ENCODE assay signal across 9 cellular contexts in the genomic region with DNA sequence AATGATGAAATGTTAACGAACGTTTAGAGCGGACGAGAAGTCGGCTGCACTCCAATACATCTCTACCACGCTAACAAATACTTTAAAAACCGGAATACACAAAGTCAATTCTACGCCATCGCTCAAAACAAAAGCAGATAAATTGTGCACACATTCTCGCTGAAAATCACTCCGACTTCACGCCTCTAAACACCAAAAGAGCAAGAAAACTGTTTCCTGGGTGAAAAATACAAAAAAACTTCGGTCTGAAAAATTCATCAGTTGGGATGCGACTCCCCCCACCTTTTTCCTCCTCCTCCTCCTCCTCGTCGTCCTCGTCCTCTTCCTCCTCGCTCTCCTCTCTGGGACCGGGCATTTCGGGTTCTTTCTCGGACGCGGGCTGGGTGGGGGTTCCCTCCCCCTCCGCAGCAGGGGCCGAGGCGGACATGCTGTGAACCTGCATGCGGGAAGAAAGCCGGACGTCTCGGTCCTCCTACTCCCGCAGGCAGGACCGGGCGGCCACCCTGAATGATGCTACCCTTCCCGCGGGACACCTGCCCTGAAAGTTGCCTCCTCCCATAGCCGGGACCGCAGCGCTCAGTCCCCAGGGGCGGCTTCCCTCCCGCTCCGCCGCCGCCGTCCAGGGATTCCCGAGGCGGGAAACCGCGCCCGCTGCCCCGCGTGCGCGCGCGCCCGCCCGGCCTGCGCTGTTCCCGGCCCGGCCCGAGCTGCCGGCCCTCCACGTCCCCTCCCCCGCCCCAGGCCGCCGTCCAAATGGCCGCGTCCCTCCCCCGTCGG. TPM values are rescaled to one million over a fixed set of nuclear protein-coding genes. Genes with fewer than 3 reads are reported as not detected.
DNase-seq lines count a peak whose midpoint lies in the region; ATAC-seq, FAIRE-seq and TF ChIP-seq lines count a peak whose summit lies in the region.
"Had no signal": no experiment of that assay in that cellular context is flagged by ENCODE, and none has a peak within 500 bp of the region (broad histone marks: within the 10 kb centered on the region; RNA-seq: fewer than 3 reads in every experiment).

No MANE protein-coding gene starts in this region.

- dilution Hi-C loops in endothelial cell of umbilical vein (cut with MboI; ENCODE audit: extremely low pct_ligation_motif_present, low sequenced_read_pairs), result no loop called here

- peak overlapping the region; percentile 93 for H3K27ac Mint-ChIP-seq in GM23338
- H3K27ac Mint-ChIP-seq in activated CD4-positive, alpha-beta memory T cell treated with anti-CD3 and anti-CD28 coated beads, Interleukin-2, amount 10 ng/mL, durations not matched to agents 7 days and 5 days, result peak overlapping the region; percentile 94

- peaks cover 7% of the 10 kb centered on the region; the same call in 1 of the 2 replicates for H3K27me3 ChIP-seq in GM23338 (ENCODE audit: insufficient read depth)
- peaks cover 6 to 8% of the 10 kb centered on the region in 2 experiments for H3K27me3 ChIP-seq in endothelial cell of umbilical vein (ENCODE audit: control insufficient read depth in 2 of 2, insufficient read depth in 2 of 2, low read length in 2 of 2)

- H3K27me3 Mint-ChIP-seq in GM23338 (ENCODE audit: insufficient read depth, low read depth, poor library complexity), result peaks cover 11% of the 10 kb centered on the region
- no peaks in the 10 kb centered on the region for H3K27me3 Mint-ChIP-seq in activated CD4-positive, alpha-beta memory T cell treated with anti-CD3 and anti-CD28 coated beads, Interleukin-2, amount 10 ng/mL, durations not matched to agents 7 days and 5 days

- POLR2A ChIA-PET in activated CD4-positive, alpha-beta memory T cell treated with anti-CD3 and anti-CD28 coated beads, Interleukin-2, amount 10 ng/mL, durations not matched to agents 7 days and 5 days (lab: Charles Lee), result interaction anchor here (0.9 to 2.3 kb wide), 7 partner anchors 9 to 119 kb away, joined by 3 to 7 read pairs (median 4); partner anchors contain the start of genes KDM1B and TPMT
- POLR2A ChIA-PET in endothelial cell of umbilical vein (lab: Charles Lee), result interaction anchor here (0.6 kb wide), 1 partner anchor 63 kb away, joined by 4 read pairs; no protein-coding TSS in a partner anchor

- H3K4me1 Mint-ChIP-seq in GM23338, result peaks cover 35% of the 10 kb centered on the region
- peaks cover 48% of the 10 kb centered on the region for H3K4me1 Mint-ChIP-seq in activated CD4-positive, alpha-beta memory T cell treated with anti-CD3 and anti-CD28 coated beads, Interleukin-2, amount 10 ng/mL, durations not matched to agents 7 days and 5 days

- peaks cover 14% of the 10 kb centered on the region for H3K9me3 Mint-ChIP-seq in GM23338
- peaks cover 3% of the 10 kb centered on the region for H3K9me3 Mint-ChIP-seq in activated CD4-positive, alpha-beta memory T cell treated with anti-CD3 and anti-CD28 coated beads, Interleukin-2, amount 10 ng/mL, durations not matched to agents 7 days and 5 days

- H3K9me3 ChIP-seq in endothelial cell of umbilical vein (replicated peaks; ENCODE audit: control insufficient read depth, insufficient read depth, low read length), result no peaks in the 10 kb centered on the region

- TF ChIP-seq CTCF in GM23338 (conservative IDR thresholded peaks at IDR 0.05; ENCODE audit: low read depth in 2 of 2), result no peak
- TF ChIP-seq CTCF in endothelial cell of umbilical vein (IDR thresholded peaks at IDR 0.05; ENCODE audit: extremely low read depth in 1 of 2, insufficient read depth in 1 of 2, low read depth in 1 of 2, low read length in 2 of 2), result no peak

- no TSS peak for BruUV-seq in endothelial cell of umbilical vein (replicated peaks; lab: Mats Ljungman, UMichigan)

- H3K36me3 ChIP-seq in GM23338 (ENCODE audit: insufficient read depth), result peaks cover 2% of the 10 kb centered on the region; the same call in 1 of the 2 replicates
- H3K36me3 ChIP-seq in endothelial cell of umbilical vein (ENCODE audit: control insufficient read depth in 2 of 2, extremely low read depth in 1 of 2, insufficient read depth in 2 of 2, low read length in 2 of 2), result peaks cover 0 to 2% of the 10 kb centered on the region in 2 experiments

- no peaks in the 10 kb centered on the region for H3K9me1 ChIP-seq in endothelial cell of umbilical vein (replicated peaks; ENCODE audit: control insufficient read depth, extremely low read depth, insufficient read depth, low read length)

- DNase-seq in DMS 273 (lab: John Stamatoyannopoulos, UW; ENCODE audit: unreplicated experiment) (peak; percentile 87), DMS 273 treated with DMSO at 0.1 percent for 48 hours (lab: John Stamatoyannopoulos, UW) (no peak), GM23338 (ENCODE audit: low spot score) (peak; percentile 64), LoVo (ENCODE audit: low spot score) (peak; percentile 46), endothelial cell of umbilical vein (ENCODE audit: low read depth, low spot score) (peak; percentile 73), mesenteric fat pad (ENCODE audit: low spot score) (peak; percentile 91), stromal cell of bone marrow (ENCODE audit: low read depth) (peak; percentile 37)
- peak; percentile 48 for DNase-seq in activated CD4-positive, alpha-beta memory T cell treated with anti-CD3 and anti-CD28 coated beads, Interleukin-2, amount 10 ng/mL, durations not matched to agents 7 days and 5 days

- FAIRE-seq in endothelial cell of umbilical vein (lab: Jason Lieb, UNC), result peak; percentile 26
- FAIRE-seq: A204.1 had no signal

- no peak for TF ChIP-seq POLR2A in endothelial cell of umbilical vein (IDR thresholded peaks at IDR 0.05; ENCODE audit: low read depth, low read length)

- H3K9ac ChIP-seq in endothelial cell of umbilical vein (replicated peaks; ENCODE audit: extremely low read depth, insufficient read depth, low read length), result peak overlapping the region; percentile 90

- H2AFZ ChIP-seq in GM23338 (no peak overlapping the region), endothelial cell of umbilical vein (ENCODE audit: low read depth, low read length) (peak overlapping the region; percentile 80)

- H3K4me3 ChIP-seq in GM23338 (peak overlapping the region; percentile 97), endothelial cell of umbilical vein (replicated peaks in 1 of 3; ENCODE audit: insufficient read depth in 1 of 3, low read depth in 1 of 3, low read length in 3 of 3) (peak overlapping the region; percentile 63 to 94 (median 90))

- intact Hi-C loops in endothelial cell of umbilical vein (cut with micrococcal nuclease), result loop anchor here (1.0 to 5.0 kb wide), 6 partner anchors 61 to 276 kb away; partner anchors contain the start of genes KDM1B, KIF13A, RNF144B and TPMT

- H3K4me1 ChIP-seq in GM23338 (ENCODE audit: insufficient read depth) (peaks cover 37% of the 10 kb centered on the region), endothelial cell of umbilical vein (ENCODE audit: control insufficient read depth, extremely low read depth, insufficient read depth, low read length) (peaks cover 32% of the 10 kb centered on the region)

- H3K27ac ChIP-seq in GM23338 (ENCODE audit: low read depth) (peak overlapping the region; percentile 94), endothelial cell of umbilical vein (ENCODE audit: insufficient read depth, low read depth, low read length) (peak overlapping the region; percentile 93)

- CTCF ChIA-PET in activated CD4-positive, alpha-beta memory T cell treated with anti-CD3 and anti-CD28 coated beads, Interleukin-2, amount 10 ng/mL, durations not matched to agents 7 days and 5 days (lab: Charles Lee), result interaction anchor here (0.8 kb wide), 1 partner anchor 15 kb away, joined by 3 read pairs; no protein-coding TSS in a partner anchor
- CTCF ChIA-PET in endothelial cell of umbilical vein (lab: Charles Lee), result interaction anchor here (0.6 to 1.1 kb wide), 6 partner anchors 10 to 240 kb away, joined by 3 to 6 read pairs (median 3); no protein-coding TSS in a partner anchor

- H3K79me2 ChIP-seq in GM23338 (replicated peaks; ENCODE audit: insufficient read depth), result peaks cover 53% of the 10 kb centered on the region
- H3K79me2 ChIP-seq in endothelial cell of umbilical vein (ENCODE audit: control insufficient read depth, insufficient read depth, low read length), result peaks cover 52% of the 10 kb centered on the region

- peak; percentile 61 for ATAC-seq in GM23338

- 0 out of 2 replicates have a peak, but pooled peaks cover 6% of the 10 kb centered on the region for H3F3A ChIP-seq in GM23338 (replicated peaks; ENCODE audit: low read depth)

- peaks cover 33% of the 10 kb centered on the region for H4K20me1 ChIP-seq in GM23338 (replicated peaks; ENCODE audit: insufficient read depth)
- H4K20me1 ChIP-seq in endothelial cell of umbilical vein (replicated peaks; ENCODE audit: control insufficient read depth, extremely low read depth, insufficient read depth, low read length), result peaks cover 4% of the 10 kb centered on the region

- H3K9me2 ChIP-seq in GM23338 (ENCODE audit: insufficient read depth), result no peaks in the 10 kb centered on the region

- H3K36me3 Mint-ChIP-seq in GM23338 (ENCODE audit: low read depth), result peaks cover 60% of the 10 kb centered on the region
- H3K36me3 Mint-ChIP-seq in activated CD4-positive, alpha-beta memory T cell treated with anti-CD3 and anti-CD28 coated beads, Interleukin-2, amount 10 ng/mL, durations not matched to agents 7 days and 5 days (ENCODE audit: low read depth), result peaks cover 54% of the 10 kb centered on the region

- H3K4me3 Mint-ChIP-seq in GM23338, result peak overlapping the region; percentile 92
- peak overlapping the region; percentile 93 for H3K4me3 Mint-ChIP-seq in activated CD4-positive, alpha-beta memory T cell treated with anti-CD3 and anti-CD28 coated beads, Interleukin-2, amount 10 ng/mL, durations not matched to agents 7 days and 5 days

- peak overlapping the region; percentile 93 for H3K4me2 ChIP-seq in GM23338
- H3K4me2 ChIP-seq in endothelial cell of umbilical vein (ENCODE audit: insufficient read depth, low read length), result peak overlapping the region; percentile 74

TF ChIP-seq in GM23338, 12 proteins besides CTCF, POLR2A, EP300 and RAD21 (continues in another document):
- TF ChIP-seq EZH2 (IDR thresholded peaks at IDR 0.05; ENCODE audit: low read depth, unreplicated experiment), result no peak

TF ChIP-seq in endothelial cell of umbilical vein, 7 proteins besides CTCF, POLR2A, EP300 and RAD21 (continues in another document):
- TF ChIP-seq MYC (IDR thresholded peaks at IDR 0.05; ENCODE audit: low read depth, low read length), result no peak

RNA-seq across cellular contexts. Expression of gene DEK, which starts 0.6 kb away (rescaled TPM):
- total RNA-seq in GM23338 (2014; rRNA removed; shearing (Covaris generic)), result 213 and 218 TPM in 2 replicates
- polyA plus RNA-seq in GM23338 (2016; fragmentation: Nextera tagmentation; extraction: Ambion mirVana), result 516 and 582 TPM in 2 replicates
- 100 to 1,000 TPM; 194 to 203 TPM for total RNA-seq in activated CD4-positive, alpha-beta memory T cell treated with anti-CD3 and anti-CD28 coated beads, Interleukin-2, amount 10 ng/mL, durations not matched to agents 7 days and 5 days
- 118 and 120 TPM in 2 replicates for total RNA-seq in endothelial cell of umbilical vein
- polyA plus RNA-seq in endothelial cell of umbilical vein, result 14.5 and 19.0 TPM in 2 replicates
- polyA plus RNA-seq in endothelial cell of umbilical vein (2011; cell fraction: cytosol; rRNA removed), result 36.2 and 36.5 TPM in 2 replicates
- polyA plus RNA-seq in endothelial cell of umbilical vein (2011; cell fraction: nucleus; rRNA removed), result 21.1 and 50.5 TPM in 2 replicates
- polyA plus RNA-seq in endothelial cell of umbilical vein (2012), result 39.3 and 78.1 TPM in 2 replicates
- polyA minus RNA-seq in endothelial cell of umbilical vein, result 8.2 and 10.5 TPM in 2 replicates
- 109 TPM for polyA minus RNA-seq in endothelial cell of umbilical vein (2011; cell fraction: cytosol; rRNA and poly(A)+ RNA removed)
- polyA minus RNA-seq in endothelial cell of umbilical vein (2011; cell fraction: nucleus; rRNA and poly(A)+ RNA removed), result 24.5 and 28.9 TPM in 2 replicates
- 54.3 TPM for total RNA-seq in mesenteric fat pad
